14 cellular contexts compared by ENCODE assay signal in genomic region chr15:91926871-91927270, GRCh38.
DNase-seq lines count a peak whose midpoint lies in the region; TF ChIP-seq lines count a peak whose summit lies in the region.
"Had no signal": no experiment of that assay in that cellular context is flagged by ENCODE, and none has a peak within 500 bp of the region (broad histone marks: within the 10 kb centered on the region; RNA-seq: fewer than 3 reads in every experiment).

No MANE protein-coding gene starts in this region.

- H3K4me3 Mint-ChIP-seq in Calu3 (ENCODE audit: low read depth, unreplicated experiment), result no peak overlapping the region
- H3K4me3 Mint-ChIP-seq: B cell, immature natural killer cell, naive B cell had no signal

- H3K79me2 ChIP-seq in mammary epithelial cell (ENCODE audit: insufficient read depth, low read length), result peaks cover 65% of the 10 kb centered on the region

- no peak overlapping the region for H2AFZ ChIP-seq in mammary epithelial cell (ENCODE audit: low read depth, low read length)

- dilution Hi-C loops in mammary epithelial cell (cut with HindIII; ENCODE audit: low sequenced_read_pairs), result no loop called here

- H3K27ac Mint-ChIP-seq in Calu3 (ENCODE audit: unreplicated experiment), result no peak overlapping the region
- H3K27ac Mint-ChIP-seq: B cell, immature natural killer cell, naive B cell had no signal

- CTCF ChIA-PET in mammary epithelial cell (lab: Charles Lee; ENCODE audit: low non-redundant PET) (no interaction called here), Calu3 (lab: Charles Lee) (interaction anchor here (0.6 to 1.6 kb wide), 3 partner anchors 18 to 36 kb away, joined by 3 to 16 read pairs (median 5); no protein-coding TSS in a partner anchor)

- peak overlapping the region in 1 of 3 donors; percentile 19 for H3K4me3 ChIP-seq in breast epithelium
- no peak overlapping the region for H3K4me3 ChIP-seq in mammary epithelial cell (replicated peaks in 1 of 3; ENCODE audit: insufficient read depth in 1 of 3, low read depth in 2 of 3, low read length in 3 of 3)
- no peak overlapping the region for H3K4me3 ChIP-seq in cardiac fibroblast (replicated peaks in 1 of 2; ENCODE audit: low read depth in 2 of 2, low read length in 2 of 2)
- H3K4me3 ChIP-seq in vagina, result no peak overlapping the region
- H3K4me3 ChIP-seq: right lobe of liver had no signal

- no peaks in the 10 kb centered on the region for H4K20me1 ChIP-seq in mammary epithelial cell (ENCODE audit: insufficient read depth, low read length)

- WGBS in mammary epithelial cell (ENCODE audit: low coverage, missing lambda C conversion rate), result 12% methylated on average over 4 of the region's 4 CpGs

- TF ChIP-seq CTCF in breast epithelium (IDR thresholded peaks at IDR 0.05), result no peak
- TF ChIP-seq CTCF in mammary epithelial cell (conservative IDR thresholded peaks at IDR 0.05 in 1 of 2, IDR thresholded peaks at IDR 0.05 in 1 of 2; ENCODE audit: extremely low read depth in 1 of 2, insufficient read depth in 1 of 2, low read depth in 1 of 2, low read length in 2 of 2), result no peak
- TF ChIP-seq CTCF in cardiac fibroblast (IDR thresholded peaks at IDR 0.05; ENCODE audit: low read depth, low read length), result no peak
- no peak for TF ChIP-seq CTCF in vagina (IDR thresholded peaks at IDR 0.05)
- no peak for TF ChIP-seq CTCF in Calu3 (IDR thresholded peaks at IDR 0.05; ENCODE audit: unreplicated experiment)

- no peaks in the 10 kb centered on the region for H3K36me3 Mint-ChIP-seq in Calu3 (ENCODE audit: insufficient read depth, unreplicated experiment)
- H3K36me3 Mint-ChIP-seq: immature natural killer cell, naive B cell had no signal

- in situ Hi-C loops in mammary epithelial cell (cut with MboI; ENCODE audit: low sequenced_read_pairs in 2 of 2), result no loop called here

- H3K36me3 ChIP-seq in breast epithelium (no peaks in the 10 kb centered on the region), mammary epithelial cell (ENCODE audit: insufficient read depth, low read length) (no peaks in the 10 kb centered on the region), vagina (no peaks in the 10 kb centered on the region)
- H3K36me3 ChIP-seq: right lobe of liver had no signal

- peaks cover 0 to 4% of the 10 kb centered on the region in 2 donors for H3K4me1 ChIP-seq in breast epithelium
- H3K4me1 ChIP-seq in mammary epithelial cell (ENCODE audit: insufficient read depth, low read length), result no peaks in the 10 kb centered on the region
- H3K4me1 ChIP-seq in vagina, result peaks cover 47% of the 10 kb centered on the region
- H3K4me1 ChIP-seq: right lobe of liver had no signal

- peaks cover 46% of the 10 kb centered on the region for H3K4me1 Mint-ChIP-seq in Calu3 (ENCODE audit: low read depth, unreplicated experiment)

- TF ChIP-seq POLR2A in breast epithelium (IDR thresholded peaks at IDR 0.05) (no peak), vagina (IDR thresholded peaks at IDR 0.05) (no peak)

- intact Hi-C loops in breast epithelium (cut with DNase I; ENCODE audit: low total_unique reads), result no loop called here
- intact Hi-C loops in mammary epithelial cell (cut with micrococcal nuclease), result no loop called here
- intact Hi-C loops in vagina (cut with DNase I), result loop anchor here (10.0 kb wide), 1 partner anchor 98 kb away; no protein-coding TSS in a partner anchor
- intact Hi-C loops in Calu3 (cut with micrococcal nuclease; ENCODE audit: unreplicated experiment), result no loop called here

- H3K9me3 ChIP-seq in breast epithelium (no peaks in the 10 kb centered on the region), mammary epithelial cell (replicated peaks; ENCODE audit: insufficient read depth, low read length) (no peaks in the 10 kb centered on the region), vagina (no peaks in the 10 kb centered on the region)
- H3K9me3 ChIP-seq: right lobe of liver had no signal

- no peaks in the 10 kb centered on the region for H3K9me3 Mint-ChIP-seq in Calu3 (ENCODE audit: low read depth, unreplicated experiment)
- H3K9me3 Mint-ChIP-seq: immature natural killer cell had no signal

- no peak overlapping the region for H3K9ac ChIP-seq in mammary epithelial cell (ENCODE audit: insufficient read depth, low read length)

- H3K27me3 ChIP-seq in breast epithelium, result no peaks in the 10 kb centered on the region
- no peaks in the 10 kb centered on the region for H3K27me3 ChIP-seq in mammary epithelial cell (ENCODE audit: insufficient read depth, low read length)
- no peaks in the 10 kb centered on the region for H3K27me3 ChIP-seq in vagina
- H3K27me3 ChIP-seq: right lobe of liver had no signal

- DNase-seq in breast epithelium (ENCODE audit: low spot score in 2 of 2), result no peak
- DNase-seq in mammary epithelial cell, result no peak
- DNase-seq in cardiac fibroblast (ENCODE audit: low read depth in 2 of 2), result peak; percentile 66 to 78
- DNase-seq in left kidney (ENCODE audit: low read depth, low spot score), result peak; percentile 37
- DNase-seq in vagina (ENCODE audit: extremely low spot score in 2 of 2), result no peak
- DNase-seq in NCI-H1048 (lab: John Stamatoyannopoulos, UW), result no peak
- DNase-seq in NCI-H526 (lab: John Stamatoyannopoulos, UW), result no peak
- no peak for DNase-seq in Calu3
- DNase-seq: GF-D8, immature natural killer cell, naive B cell, right lobe of liver, T-helper 2 cell had no signal

- no peaks in the 10 kb centered on the region for H3K27me3 Mint-ChIP-seq in Calu3 (ENCODE audit: unreplicated experiment)
- H3K27me3 Mint-ChIP-seq: B cell had no signal

- H3K27ac ChIP-seq in breast epithelium (peak overlapping the region; percentile 0 to 78), mammary epithelial cell (ENCODE audit: insufficient read depth, low read depth, low read length) (no peak overlapping the region), vagina (peak overlapping the region; percentile 40)
- H3K27ac ChIP-seq: right lobe of liver had no signal

- H3K4me2 ChIP-seq in mammary epithelial cell (ENCODE audit: insufficient read depth, low read depth, low read length), result no peak overlapping the region

- BruUV-seq in mammary epithelial cell (replicated peaks; lab: Mats Ljungman, UMichigan), result no TSS peak
- BruUV-seq in Calu3 (replicated peaks; lab: Mats Ljungman, UMichigan), result no TSS peak

Comparison
In these comparisons a context has a peak if more than half of its experiments do, and no peak if none do; other contexts are left out.
1. DNase-seq: peak in cardiac fibroblast (2 of 2) and left kidney (single experiment); none in breast epithelium (0 of 2), mammary epithelial cell (single experiment), vagina (0 of 2), NCI-H1048 (single experiment), NCI-H526 (0 of 2) and Calu3 (single experiment).